ENCODE assay signal across 12 cellular contexts in the genomic region with DNA sequence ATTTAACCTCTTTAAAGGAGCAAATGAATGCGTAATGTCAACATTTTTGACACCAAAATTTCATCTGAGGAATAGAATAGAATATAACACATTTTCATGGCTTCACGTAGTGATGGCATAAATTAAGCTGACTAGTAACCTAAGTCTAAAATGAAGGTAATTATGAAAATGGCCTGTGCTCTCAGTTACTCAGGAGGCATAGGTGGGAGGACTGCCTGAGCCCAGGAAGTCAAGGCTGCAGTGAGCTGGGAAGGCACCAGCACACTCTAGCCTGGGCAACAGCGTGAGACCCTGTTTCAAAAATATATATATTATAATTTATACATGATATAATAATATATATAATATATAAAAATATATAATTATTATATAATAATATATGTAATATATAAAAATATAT.
DNase-seq lines count a peak whose midpoint lies in the region; ATAC-seq and TF ChIP-seq lines count a peak whose summit lies in the region.
"Had no signal": no experiment of that assay in that cellular context is flagged by ENCODE, and none has a peak within 500 bp of the region (broad histone marks: within the 10 kb centered on the region; RNA-seq: fewer than 3 reads in every experiment).

No MANE protein-coding gene starts in this region.

- H3K27ac Mint-ChIP-seq in brain (peak overlapping the region in 3 of 5 experiments; percentile 69 to 89 (median 89)), nephron progenitor cell (peak overlapping the region; percentile 20), T-cell (no peak overlapping the region)
- H3K27ac Mint-ChIP-seq: CD4-positive, alpha-beta memory T cell had no signal

- H3K4me1 Mint-ChIP-seq in brain, result peaks cover 20% of the 10 kb centered on the region
- peaks cover 20% of the 10 kb centered on the region for H3K4me1 Mint-ChIP-seq in nephron progenitor cell
- H3K4me1 Mint-ChIP-seq in T-cell, result peaks cover 8 to 10% (median 8%) of the 10 kb centered on the region in 3 donors

- POLR2A ChIA-PET in T-cell (lab: Charles Lee), result no interaction called here

- H3K36me3 Mint-ChIP-seq in brain (no peaks in the 10 kb centered on the region), nephron progenitor cell (ENCODE audit: low read depth) (no peaks in the 10 kb centered on the region), T-cell (no peaks in the 10 kb centered on the region)
- H3K36me3 Mint-ChIP-seq: CD4-positive, alpha-beta memory T cell had no signal

- no peaks in the 10 kb centered on the region for H3K79me2 ChIP-seq in Karpas-422 (ENCODE audit: low read length)

- H3K4me2 ChIP-seq in Karpas-422 (ENCODE audit: low read depth, low read length, poor library complexity, severe bottlenecking), result no peak overlapping the region

- no peaks in the 10 kb centered on the region for H3K27me3 ChIP-seq in Karpas-422 (ENCODE audit: low read length)

- H3K9me3 ChIP-seq in Karpas-422 (ENCODE audit: low read length), result peaks cover 10% of the 10 kb centered on the region

- no peaks in the 10 kb centered on the region for H3K36me3 ChIP-seq in Karpas-422 (ENCODE audit: insufficient read depth, low read length)

- H3K4me3 Mint-ChIP-seq in brain, result no peak overlapping the region
- H3K4me3 Mint-ChIP-seq in nephron progenitor cell, result no peak overlapping the region
- no peak overlapping the region for H3K4me3 Mint-ChIP-seq in T-cell
- H3K4me3 Mint-ChIP-seq: CD4-positive, alpha-beta memory T cell had no signal

- no peaks in the 10 kb centered on the region for H3K27me3 Mint-ChIP-seq in brain
- no peaks in the 10 kb centered on the region for H3K27me3 Mint-ChIP-seq in nephron progenitor cell (ENCODE audit: low read depth, poor library complexity)
- H3K27me3 Mint-ChIP-seq in T-cell, result no peaks in the 10 kb centered on the region
- H3K27me3 Mint-ChIP-seq: CD4-positive, alpha-beta memory T cell had no signal

- H3K4me1 ChIP-seq in Karpas-422 (ENCODE audit: low read length), result no peaks in the 10 kb centered on the region

- no peaks in the 10 kb centered on the region for H4K20me1 ChIP-seq in Karpas-422 (ENCODE audit: insufficient read depth, low read depth, low read length)

- peak; percentile 20 for DNase-seq in ELR (ENCODE audit: low read depth)
- DNase-seq in LoVo (ENCODE audit: low spot score), result peak; percentile 15
- no peak for DNase-seq in nephron progenitor cell
- DNase-seq in left ventricle myocardium superior, result no peak
- DNase-seq in T-cell, result no peak
- DNase-seq in Karpas-422, result no peak
- DNase-seq: activated CD4-positive, CD25-positive, alpha-beta regulatory T cell; activated CD8-positive, alpha-beta memory T cell treated with anti-CD3 and anti-CD28 coated beads, Interleukin-2, amount 50 U/mL, for 48 hours; CD4-positive, alpha-beta memory T cell; GDM1; NCI-H2171 treated with DMSO at 0.1 percent for 48 hours had no signal

- H2AFZ ChIP-seq in Karpas-422 (ENCODE audit: low read length), result no peak overlapping the region

- ATAC-seq in left ventricle myocardium superior (no peak), T-cell (replicated peaks in 1 of 4) (no peak)

- no peaks in the 10 kb centered on the region for H3K9me2 ChIP-seq in Karpas-422 (replicated peaks; ENCODE audit: insufficient read depth, low read length)

- H3K9ac ChIP-seq in Karpas-422 (ENCODE audit: low read length), result no peak overlapping the region

- H3K4me3 ChIP-seq in Karpas-422 (ENCODE audit: low read length), result no peak overlapping the region

- TF ChIP-seq CTCF in brain (conservative IDR thresholded peaks at IDR 0.05) (no peak), nephron progenitor cell (IDR thresholded peaks at IDR 0.05) (no peak)

- CTCF ChIA-PET in T-cell (lab: Charles Lee), result no interaction called here

- intact Hi-C loops in left ventricle myocardium superior (cut with micrococcal nuclease), result no loop called here

- peaks cover 0 to 14% (median 4%) of the 10 kb centered on the region in 5 experiments for H3K9me3 Mint-ChIP-seq in brain
- no peaks in the 10 kb centered on the region for H3K9me3 Mint-ChIP-seq in nephron progenitor cell
- no peaks in the 10 kb centered on the region for H3K9me3 Mint-ChIP-seq in T-cell

- H3K27ac ChIP-seq in Karpas-422 (ENCODE audit: low read length), result no peak overlapping the region

Comparison
In these comparisons a context has a peak if more than half of its experiments do, and no peak if none do; other contexts are left out.
1. DNase-seq: peak in ELR (single experiment) and LoVo (single experiment); none in nephron progenitor cell (single experiment), left ventricle myocardium superior (single experiment), T-cell (0 of 34) and Karpas-422 (single experiment).
2. H3K27ac Mint-ChIP-seq: peak in brain (3 of 5) and nephron progenitor cell (single experiment); none in T-cell (0 of 2).